ENCODE assay signal across 1 cellular context in the genomic region with DNA sequence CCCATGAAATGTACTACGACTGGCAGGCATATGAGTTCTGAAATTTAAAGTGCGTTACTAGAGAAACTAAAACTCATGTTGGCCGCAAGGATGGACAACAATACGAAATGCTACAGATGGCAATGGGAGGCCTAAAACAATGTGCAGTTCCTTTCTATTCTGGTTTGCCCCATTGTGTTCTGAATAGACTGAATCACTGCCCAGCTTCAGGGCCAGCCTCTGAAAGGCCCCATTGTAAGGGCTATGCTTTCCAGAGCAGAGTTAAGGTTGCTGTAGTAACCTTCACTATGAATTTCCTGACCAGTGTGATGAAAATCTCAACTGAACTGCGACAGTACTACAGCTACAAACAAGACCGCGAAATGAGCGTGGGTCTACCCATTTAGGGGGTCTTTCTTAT.
TF ChIP-seq lines count a peak whose summit lies in the region.

No MANE protein-coding gene starts in this region.

TF ChIP-seq in IMR-90, 13 proteins besides CTCF, POLR2A, EP300 and RAD21:
- TF ChIP-seq CEBPB (IDR thresholded peaks at IDR 0.05; ENCODE audit: low read depth, low read length), result no peak
- no peak for TF ChIP-seq FOS (IDR thresholded peaks at IDR 0.05; ENCODE audit: low read depth, low read length)
- TF ChIP-seq MAFK (IDR thresholded peaks at IDR 0.05; ENCODE audit: low read depth, low read length), result no peak
- TF ChIP-seq MXI1 (IDR thresholded peaks at IDR 0.05; ENCODE audit: borderline replicate concordance, low read depth, low read length), result no peak
- TF ChIP-seq CHD1 (IDR thresholded peaks at IDR 0.05; ENCODE audit: low read depth, low read length), result no peak
- no peak for TF ChIP-seq SMC3 (IDR thresholded peaks at IDR 0.05; ENCODE audit: low read depth, low read length)
- TF ChIP-seq RCOR1 (IDR thresholded peaks at IDR 0.05; ENCODE audit: insufficient replicate concordance, low read length), result no peak
- no peak for TF ChIP-seq RFX5 (IDR thresholded peaks at IDR 0.05; ENCODE audit: low read depth, low read length)
- no peak for TF ChIP-seq USF2 (IDR thresholded peaks at IDR 0.05; ENCODE audit: low read depth, low read length)
- no peak for TF ChIP-seq MAZ (IDR thresholded peaks at IDR 0.05; ENCODE audit: borderline replicate concordance, low read depth, low read length)
- TF ChIP-seq NFE2L2 (IDR thresholded peaks at IDR 0.05; ENCODE audit: low read depth, low read length), result no peak
- TF ChIP-seq, protein P1, sequence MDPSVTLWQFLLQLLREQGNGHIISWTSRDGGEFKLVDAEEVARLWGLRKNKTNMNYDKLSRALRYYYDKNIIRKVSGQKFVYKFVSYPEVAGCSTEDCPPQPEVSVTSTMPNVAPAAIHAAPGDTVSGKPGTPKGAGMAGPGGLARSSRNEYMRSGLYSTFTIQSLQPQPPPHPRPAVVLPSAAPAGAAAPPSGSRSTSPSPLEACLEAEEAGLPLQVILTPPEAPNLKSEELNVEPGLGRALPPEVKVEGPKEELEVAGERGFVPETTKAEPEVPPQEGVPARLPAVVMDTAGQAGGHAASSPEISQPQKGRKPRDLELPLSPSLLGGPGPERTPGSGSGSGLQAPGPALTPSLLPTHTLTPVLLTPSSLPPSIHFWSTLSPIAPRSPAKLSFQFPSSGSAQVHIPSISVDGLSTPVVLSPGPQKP (IDR thresholded peaks at IDR 0.05; ENCODE audit: borderline replicate concordance, low read depth, low read length), result no peak
- no peak for TF ChIP-seq BHLHE40 (IDR thresholded peaks at IDR 0.05; ENCODE audit: low read depth, low read length)
TF ChIP-seq in IMR-90: peak in this region for 0.
